ENCODE assay signal across 18 cellular contexts in the genomic region with DNA sequence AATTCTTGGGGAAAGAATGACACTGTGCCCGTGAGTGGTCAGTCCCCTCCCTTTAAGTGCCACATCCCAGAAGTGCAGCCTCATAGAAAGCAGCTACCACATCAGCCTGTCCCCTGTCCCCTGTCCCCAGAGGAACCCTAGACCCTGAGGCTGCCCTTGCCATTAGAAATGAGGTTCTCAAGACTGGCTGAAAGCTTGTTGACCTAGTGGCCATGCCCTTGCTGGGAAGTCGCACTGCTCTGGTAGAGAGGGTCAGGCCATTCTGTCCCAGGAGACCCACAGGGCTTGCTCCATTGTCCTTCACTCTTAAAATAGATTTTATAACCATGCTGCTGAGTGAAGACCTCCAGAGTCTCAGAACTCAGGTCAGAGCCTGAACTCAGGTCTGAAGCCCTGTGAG.
DNase-seq lines count a peak whose midpoint lies in the region; ATAC-seq and TF ChIP-seq lines count a peak whose summit lies in the region.
"Had no signal": no experiment of that assay in that cellular context is flagged by ENCODE, and none has a peak within 500 bp of the region (broad histone marks: within the 10 kb centered on the region; RNA-seq: fewer than 3 reads in every experiment).

No MANE protein-coding gene starts in this region.

- no peaks in the 10 kb centered on the region for H3K36me3 Mint-ChIP-seq in natural killer cell treated with Interleukin-12 subunit alpha and Interleukin-12 subunit beta and Interleukin-15 and Interleukin-18, amount 100 ng/mL, for 72 hours
- H3K36me3 Mint-ChIP-seq in natural killer cell = no peaks in the 10 kb centered on the region

- H3K79me2 ChIP-seq in SK-N-SH (ENCODE audit: insufficient read depth) (no peaks in the 10 kb centered on the region), osteoblast (ENCODE audit: insufficient read depth, low read length) (no peaks in the 10 kb centered on the region)

- POLR2A ChIA-PET in SK-N-SH (lab: Yijun Ruan, JAX) = no interaction called here

- no peak overlapping the region for H3K9ac ChIP-seq in SK-N-SH

- DNase-seq in SK-N-SH (no peak), natural killer cell (no peak), osteoblast (ENCODE audit: insufficient read length, low spot score, missing footprints) (peak; percentile 69), NCI-H82 (lab: John Stamatoyannopoulos, UW) (no peak)
- peak; percentile 28 for DNase-seq in natural killer cell treated with Interleukin-12 subunit alpha and Interleukin-12 subunit beta and Interleukin-15 and Interleukin-18, amount 100 ng/mL, for 72 hours (ENCODE audit: low spot score)
- DNase-seq: BE2C; CD4-positive, alpha-beta T cell; EL; NCI-H1048; NCI-H2081 treated with DMSO at 0.1 percent for 48 hours; NCI-H510A; PC-9 had no signal

- ATAC-seq in SK-N-SH treated with all-trans-retinoic acid at 6 μM for 48 hours (no peak), natural killer cell (no peak), HG03432 (IDR thresholded peaks at IDR 0.05; ENCODE audit: unreplicated experiment) (no peak), HG02973 (IDR thresholded peaks at IDR 0.05; ENCODE audit: unreplicated experiment) (no peak)
- no peak for ATAC-seq in natural killer cell treated with Interleukin-12 subunit alpha and Interleukin-12 subunit beta and Interleukin-15 and Interleukin-18, amount 100 ng/mL, for 72 hours
- ATAC-seq: GM23338, HCT116 had no signal

- H3K9me3 ChIP-seq in SK-N-SH = no peaks in the 10 kb centered on the region; the same call in 1 of the 2 replicates
- no peaks in the 10 kb centered on the region for H3K9me3 ChIP-seq in osteoblast (ENCODE audit: low read depth, low read length)
- H3K9me3 ChIP-seq: BE2C had no signal

- no peaks in the 10 kb centered on the region for H3K4me1 Mint-ChIP-seq in natural killer cell treated with Interleukin-12 subunit alpha and Interleukin-12 subunit beta and Interleukin-15 and Interleukin-18, amount 100 ng/mL, for 72 hours (ENCODE audit: low read depth in 2 of 2)
- H3K4me1 Mint-ChIP-seq in natural killer cell = no peaks in the 10 kb centered on the region

- intact Hi-C loops in natural killer cell (cut with micrococcal nuclease) = no loop called here

- H3K9me2 ChIP-seq in SK-N-SH = no peaks in the 10 kb centered on the region

- H3K27me3 ChIP-seq in SK-N-SH (ENCODE audit: insufficient read depth) (no peaks in the 10 kb centered on the region), osteoblast (ENCODE audit: insufficient read depth, low read length) (no peaks in the 10 kb centered on the region)
- H3K27me3 ChIP-seq: BE2C had no signal

- peaks cover 16 to 56% of the 10 kb centered on the region in 2 experiments for H3K4me1 ChIP-seq in SK-N-SH (ENCODE audit: control insufficient read depth in 1 of 2, insufficient read depth in 2 of 2, low read depth in 1 of 2, low read length in 1 of 2)
- H3K4me1 ChIP-seq in osteoblast (ENCODE audit: insufficient read depth, low read length) = peaks cover 24% of the 10 kb centered on the region

- no peak for TF ChIP-seq EP300 in SK-N-SH (IDR thresholded peaks at IDR 0.05; ENCODE audit: borderline replicate concordance in 1 of 2, low read depth in 1 of 2, low read length in 1 of 2)

- H3K36me3 ChIP-seq in SK-N-SH (replicated peaks in 1 of 2; ENCODE audit: control insufficient read depth in 1 of 2, insufficient read depth in 2 of 2, low read length in 1 of 2) (no peaks in the 10 kb centered on the region), osteoblast (ENCODE audit: insufficient read depth, low read length) (no peaks in the 10 kb centered on the region)
- H3K36me3 ChIP-seq: BE2C had no signal

- H3K4me3 ChIP-seq in SK-N-SH (ENCODE audit: low read depth in 2 of 2, low read length in 1 of 2) (no peak overlapping the region), osteoblast (ENCODE audit: insufficient read depth, low read length) (no peak overlapping the region)
- H3K4me3 ChIP-seq: GM23338, PC-9 had no signal

- H3K27me3 Mint-ChIP-seq in natural killer cell treated with Interleukin-12 subunit alpha and Interleukin-12 subunit beta and Interleukin-15 and Interleukin-18, amount 100 ng/mL, for 72 hours = peaks cover 15 to 17% of the 10 kb centered on the region in 2 donors
- peaks cover 13 to 31% of the 10 kb centered on the region in 2 donors for H3K27me3 Mint-ChIP-seq in natural killer cell (ENCODE audit: low read depth in 2 of 2)

- TF ChIP-seq RAD21 in SK-N-SH (IDR thresholded peaks at IDR 0.05; ENCODE audit: low read length) = no peak

- no peak for TF ChIP-seq CTCF in SK-N-SH (IDR thresholded peaks at IDR 0.05)
- no peak for TF ChIP-seq CTCF in natural killer cell (IDR thresholded peaks at IDR 0.05)
- no peak for TF ChIP-seq CTCF in osteoblast (IDR thresholded peaks at IDR 0.05; ENCODE audit: extremely low read depth, low read depth, low read length)

- 80% methylated on average over 1 of the region's 2 CpGs for WGBS in SK-N-SH (ENCODE audit: low lambda C conversion rate)

- CTCF ChIA-PET in SK-N-SH (lab: Yijun Ruan, JAX) = interaction anchor here (1.0 to 19.0 kb wide), 5 partner anchors 8 to 200 kb away, joined by 4 to 1335 read pairs (median 15); no protein-coding TSS in a partner anchor

- no peaks in the 10 kb centered on the region for H3K9me3 Mint-ChIP-seq in natural killer cell treated with Interleukin-12 subunit alpha and Interleukin-12 subunit beta and Interleukin-15 and Interleukin-18, amount 100 ng/mL, for 72 hours
- H3K9me3 Mint-ChIP-seq in natural killer cell = no peaks in the 10 kb centered on the region
- H3K9me3 Mint-ChIP-seq: CD4-positive, alpha-beta T cell; GM23338 had no signal

- no peak overlapping the region for H3K27ac Mint-ChIP-seq in natural killer cell treated with Interleukin-12 subunit alpha and Interleukin-12 subunit beta and Interleukin-15 and Interleukin-18, amount 100 ng/mL, for 72 hours
- H3K27ac Mint-ChIP-seq in natural killer cell = no peak overlapping the region
- H3K27ac Mint-ChIP-seq: CD4-positive, alpha-beta T cell; GM23338 had no signal

- H3K27ac ChIP-seq in SK-N-SH (ENCODE audit: low read depth in 2 of 2, low read length in 1 of 2) = peak overlapping the region; percentile 91 to 99; a peak in 3 of 4 replicates
- H3K27ac ChIP-seq in osteoblast (ENCODE audit: low read depth, low read length) = no peak overlapping the region
- H3K27ac ChIP-seq: 22Rv1, PC-9 had no signal

- no peak overlapping the region for H3K4me3 Mint-ChIP-seq in natural killer cell treated with Interleukin-12 subunit alpha and Interleukin-12 subunit beta and Interleukin-15 and Interleukin-18, amount 100 ng/mL, for 72 hours
- no peak overlapping the region for H3K4me3 Mint-ChIP-seq in natural killer cell
- H3K4me3 Mint-ChIP-seq: CD4-positive, alpha-beta T cell; GM23338 had no signal

- H2AFZ ChIP-seq in SK-N-SH (ENCODE audit: low read depth) (no peak overlapping the region), osteoblast (ENCODE audit: low read length) (no peak overlapping the region)
- H2AFZ ChIP-seq: GM23338, PC-9 had no signal

- H3K4me2 ChIP-seq in SK-N-SH (no peak overlapping the region), osteoblast (ENCODE audit: insufficient read depth, low read length) (no peak overlapping the region)
- H3K4me2 ChIP-seq: GM23338, PC-9 had no signal

- H3F3A ChIP-seq in SK-N-SH (replicated peaks; ENCODE audit: insufficient read depth) = peaks cover 25% of the 10 kb centered on the region

- H4K20me1 ChIP-seq in SK-N-SH (ENCODE audit: insufficient read depth) (no peaks in the 10 kb centered on the region), osteoblast (ENCODE audit: insufficient read depth, low read length) (no peaks in the 10 kb centered on the region)

TF ChIP-seq in SK-N-SH, 30 proteins besides CTCF, POLR2A, EP300 and RAD21 (continues in another document):
- TF ChIP-seq, protein P1, sequence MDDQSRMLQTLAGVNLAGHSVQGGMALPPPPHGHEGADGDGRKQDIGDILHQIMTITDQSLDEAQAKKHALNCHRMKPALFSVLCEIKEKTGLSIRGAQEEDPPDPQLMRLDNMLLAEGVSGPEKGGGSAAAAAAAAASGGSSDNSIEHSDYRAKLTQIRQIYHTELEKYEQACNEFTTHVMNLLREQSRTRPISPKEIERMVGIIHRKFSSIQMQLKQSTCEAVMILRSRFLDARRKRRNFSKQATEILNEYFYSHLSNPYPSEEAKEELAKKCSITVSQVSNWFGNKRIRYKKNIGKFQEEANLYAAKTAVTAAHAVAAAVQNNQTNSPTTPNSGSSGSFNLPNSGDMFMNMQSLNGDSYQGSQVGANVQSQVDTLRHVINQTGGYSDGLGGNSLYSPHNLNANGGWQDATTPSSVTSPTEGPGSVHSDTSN (IDR thresholded peaks at IDR 0.05) = no peak

TF ChIP-seq in SK-N-SH treated with all-trans-retinoic acid at 6 μM for 48 hours, 23 proteins besides CTCF, POLR2A, EP300 and RAD21:
- TF ChIP-seq RARB (CRISPR knock-in tag; IDR thresholded peaks at IDR 0.05) (no peak), ESRRG (CRISPR knock-in tag; IDR thresholded peaks at IDR 0.05) (no peak), OSR1 (CRISPR knock-in tag; IDR thresholded peaks at IDR 0.05) (no peak), ISL1 (CRISPR knock-in tag; IDR thresholded peaks at IDR 0.05) (no peak)
- TF ChIP-seq, protein P2, sequence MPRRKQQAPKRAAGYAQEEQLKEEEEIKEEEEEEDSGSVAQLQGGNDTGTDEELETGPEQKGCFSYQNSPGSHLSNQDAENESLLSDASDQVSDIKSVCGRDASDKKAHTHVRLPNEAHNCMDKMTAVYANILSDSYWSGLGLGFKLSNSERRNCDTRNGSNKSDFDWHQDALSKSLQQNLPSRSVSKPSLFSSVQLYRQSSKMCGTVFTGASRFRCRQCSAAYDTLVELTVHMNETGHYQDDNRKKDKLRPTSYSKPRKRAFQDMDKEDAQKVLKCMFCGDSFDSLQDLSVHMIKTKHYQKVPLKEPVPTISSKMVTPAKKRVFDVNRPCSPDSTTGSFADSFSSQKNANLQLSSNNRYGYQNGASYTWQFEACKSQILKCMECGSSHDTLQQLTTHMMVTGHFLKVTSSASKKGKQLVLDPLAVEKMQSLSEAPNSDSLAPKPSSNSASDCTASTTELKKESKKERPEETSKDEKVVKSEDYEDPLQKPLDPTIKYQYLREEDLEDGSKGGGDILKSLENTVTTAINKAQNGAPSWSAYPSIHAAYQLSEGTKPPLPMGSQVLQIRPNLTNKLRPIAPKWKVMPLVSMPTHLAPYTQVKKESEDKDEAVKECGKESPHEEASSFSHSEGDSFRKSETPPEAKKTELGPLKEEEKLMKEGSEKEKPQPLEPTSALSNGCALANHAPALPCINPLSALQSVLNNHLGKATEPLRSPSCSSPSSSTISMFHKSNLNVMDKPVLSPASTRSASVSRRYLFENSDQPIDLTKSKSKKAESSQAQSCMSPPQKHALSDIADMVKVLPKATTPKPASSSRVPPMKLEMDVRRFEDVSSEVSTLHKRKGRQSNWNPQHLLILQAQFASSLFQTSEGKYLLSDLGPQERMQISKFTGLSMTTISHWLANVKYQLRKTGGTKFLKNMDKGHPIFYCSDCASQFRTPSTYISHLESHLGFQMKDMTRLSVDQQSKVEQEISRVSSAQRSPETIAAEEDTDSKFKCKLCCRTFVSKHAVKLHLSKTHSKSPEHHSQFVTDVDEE (CRISPR knock-in tag; IDR thresholded peaks at IDR 0.05) = no peak

Comparison
In these comparisons a context has a peak if more than half of its experiments do, and no peak if none do; other contexts are left out.
1. DNase-seq: peak in natural killer cell treated with Interleukin-12 subunit alpha and Interleukin-12 subunit beta and Interleukin-15 and Interleukin-18, amount 100 ng/mL, for 72 hours (single experiment) and osteoblast (single experiment); none in SK-N-SH (single experiment), natural killer cell (single experiment) and NCI-H82 (single experiment).